Comparison of ENCODE assay signal across 1 cellular context in the genomic region with DNA sequence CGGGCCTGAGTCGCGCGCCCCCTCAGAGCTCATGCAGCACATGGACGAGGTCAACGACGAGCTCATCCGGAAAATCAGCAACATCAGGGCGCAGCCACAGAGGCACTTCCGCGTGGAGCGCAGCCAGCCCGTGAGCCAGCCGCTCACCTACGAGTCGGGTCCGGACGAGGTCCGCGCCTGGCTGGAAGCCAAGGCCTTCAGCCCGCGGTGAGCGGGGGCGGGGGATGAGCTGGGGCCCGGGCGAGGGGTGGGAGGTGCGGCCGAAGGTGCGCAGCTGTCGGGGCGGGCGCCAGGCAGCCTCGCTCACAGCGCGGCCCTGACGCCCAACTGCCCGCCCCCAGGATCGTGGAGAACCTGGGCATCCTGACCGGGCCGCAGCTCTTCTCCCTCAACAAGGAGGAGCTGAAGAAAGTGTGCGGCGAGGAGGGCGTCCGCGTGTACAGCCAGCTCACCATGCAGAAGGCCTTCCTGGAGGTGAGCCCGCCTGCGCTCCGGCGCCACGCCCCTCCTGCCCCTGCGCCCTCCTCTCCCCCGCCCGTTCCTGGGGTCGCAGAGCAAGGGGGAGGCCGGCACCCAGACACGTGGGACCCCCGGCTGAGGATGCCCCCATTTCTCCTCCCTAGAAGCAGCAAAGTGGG.
TF ChIP-seq lines count a peak whose summit lies in the region.

No MANE protein-coding gene starts in this region.

TF ChIP-seq in GM12878, 131 proteins besides CTCF, POLR2A, EP300 and RAD21:
- TF ChIP-seq SPI1 (IDR thresholded peaks at IDR 0.05; ENCODE audit: borderline replicate concordance, insufficient read depth, low read depth, low read length) (peak; percentile 21; the same call in 1 of the 2 replicates), IKZF2 (IDR thresholded peaks at IDR 0.05) (no peak), BHLHE40 (IDR thresholded peaks at IDR 0.05; ENCODE audit: borderline replicate concordance in 1 of 2, low read depth in 2 of 2, low read length in 1 of 2) (peak; percentile 20 to 57; a peak in 1 of 4 replicates), STAT1 (conservative IDR thresholded peaks at IDR 0.05) (no peak), YBX1 (IDR thresholded peaks at IDR 0.05) (no peak), EGR1 (IDR thresholded peaks at IDR 0.05; ENCODE audit: borderline replicate concordance in 1 of 2, low read depth in 2 of 2, low read length in 2 of 2) (peak in 1 of 2 experiments; percentile 86; a peak in 1 of 3 replicates), REST (IDR thresholded peaks at IDR 0.05; ENCODE audit: low read depth, low read length) (no peak), POLR2AphosphoS5 (IDR thresholded peaks at IDR 0.05; ENCODE audit: low read length) (peak; percentile 31; the same call in 1 of the 2 replicates), RAD51 (IDR thresholded peaks at IDR 0.05) (no peak), FOXK2 (IDR thresholded peaks at IDR 0.05) (no peak), ZZZ3 (IDR thresholded peaks at IDR 0.05; ENCODE audit: control insufficient read depth, insufficient read length, low read depth) (no peak), ZNF24 (IDR thresholded peaks at IDR 0.05) (no peak), TCF12 (IDR thresholded peaks at IDR 0.05; ENCODE audit: low read depth, low read length) (no peak), MEF2A (IDR thresholded peaks at IDR 0.05; ENCODE audit: insufficient read depth, low read depth, low read length) (no peak), PRDM15 (CRISPR knock-in tag; IDR thresholded peaks at IDR 0.05) (no peak), BMI1 (IDR thresholded peaks at IDR 0.05; ENCODE audit: borderline replicate concordance) (no peak), NR2C1 (IDR thresholded peaks at IDR 0.05) (no peak), RBBP5 (conservative IDR thresholded peaks at IDR 0.05) (no peak), NFXL1 (IDR thresholded peaks at IDR 0.05; ENCODE audit: borderline replicate concordance) (no peak), BRCA1 (IDR thresholded peaks at IDR 0.05; ENCODE audit: low read depth, low read length) (no peak), SMC3 (IDR thresholded peaks at IDR 0.05; ENCODE audit: borderline replicate concordance, low read length) (no peak), POU2F2 (IDR thresholded peaks at IDR 0.05; ENCODE audit: borderline replicate concordance, low read depth, low read length) (no peak), RCOR1 (conservative IDR thresholded peaks at IDR 0.05; ENCODE audit: low read depth, low read length) (no peak), ASH2L (IDR thresholded peaks at IDR 0.05; ENCODE audit: borderline replicate concordance, low read depth) (no peak), IRF5 (IDR thresholded peaks at IDR 0.05; ENCODE audit: borderline replicate concordance) (no peak), PAX8 (IDR thresholded peaks at IDR 0.05) (no peak), SIN3A (IDR thresholded peaks at IDR 0.05; ENCODE audit: low read depth, low read length) (no peak), CBFB (IDR thresholded peaks at IDR 0.05; ENCODE audit: low read depth) (no peak), ETV6 (conservative IDR thresholded peaks at IDR 0.05 in 1 of 2, IDR thresholded peaks at IDR 0.05 in 1 of 2; ENCODE audit: borderline replicate concordance in 1 of 2, low read depth in 1 of 2) (no peak), IKZF1 (conservative IDR thresholded peaks at IDR 0.05) (peak; percentile 37), CBX3 (IDR thresholded peaks at IDR 0.05; ENCODE audit: borderline replicate concordance, low read depth) (no peak), CBX5 (IDR thresholded peaks at IDR 0.05; ENCODE audit: low read depth) (no peak), EZH2 (IDR thresholded peaks at IDR 0.05; ENCODE audit: borderline replicate concordance, control insufficient read depth, low read depth, low read length) (no peak), RB1 (IDR thresholded peaks at IDR 0.05; ENCODE audit: borderline replicate concordance) (no peak), MLLT1 (IDR thresholded peaks at IDR 0.05) (no peak), MXI1 (IDR thresholded peaks at IDR 0.05; ENCODE audit: low read depth, low read length) (0 out of 2 replicates have a peak, but pooled peaks have one; percentile 46), JUND (IDR thresholded peaks at IDR 0.05; ENCODE audit: low read depth, low read length) (no peak), SMAD5 (IDR thresholded peaks at IDR 0.05; ENCODE audit: low read depth) (no peak), MEF2B (IDR thresholded peaks at IDR 0.05; ENCODE audit: partially characterized antibody, poor library complexity, severe bottlenecking) (no peak), ZNF217 (IDR thresholded peaks at IDR 0.05) (no peak), NR2C2 (IDR thresholded peaks at IDR 0.05; ENCODE audit: borderline replicate concordance, control insufficient read depth, insufficient read length, low read depth) (no peak), SRF (IDR thresholded peaks at IDR 0.05; ENCODE audit: low read depth in 2 of 2, low read length in 2 of 2) (no peak), DPF2 (IDR thresholded peaks at IDR 0.05) (peak; percentile 36; the same call in 1 of the 2 replicates), PAX5 (IDR thresholded peaks at IDR 0.05; ENCODE audit: borderline replicate concordance, low read depth, low read length) (no peak)
- TF ChIP-seq, protein P1, sequence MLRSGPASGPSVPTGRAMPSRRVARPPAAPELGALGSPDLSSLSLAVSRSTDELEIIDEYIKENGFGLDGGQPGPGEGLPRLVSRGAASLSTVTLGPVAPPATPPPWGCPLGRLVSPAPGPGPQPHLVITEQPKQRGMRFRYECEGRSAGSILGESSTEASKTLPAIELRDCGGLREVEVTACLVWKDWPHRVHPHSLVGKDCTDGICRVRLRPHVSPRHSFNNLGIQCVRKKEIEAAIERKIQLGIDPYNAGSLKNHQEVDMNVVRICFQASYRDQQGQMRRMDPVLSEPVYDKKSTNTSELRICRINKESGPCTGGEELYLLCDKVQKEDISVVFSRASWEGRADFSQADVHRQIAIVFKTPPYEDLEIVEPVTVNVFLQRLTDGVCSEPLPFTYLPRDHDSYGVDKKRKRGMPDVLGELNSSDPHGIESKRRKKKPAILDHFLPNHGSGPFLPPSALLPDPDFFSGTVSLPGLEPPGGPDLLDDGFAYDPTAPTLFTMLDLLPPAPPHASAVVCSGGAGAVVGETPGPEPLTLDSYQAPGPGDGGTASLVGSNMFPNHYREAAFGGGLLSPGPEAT (IDR thresholded peaks at IDR 0.05; ENCODE audit: low read depth) = no peak
- TF ChIP-seq, protein P2, sequence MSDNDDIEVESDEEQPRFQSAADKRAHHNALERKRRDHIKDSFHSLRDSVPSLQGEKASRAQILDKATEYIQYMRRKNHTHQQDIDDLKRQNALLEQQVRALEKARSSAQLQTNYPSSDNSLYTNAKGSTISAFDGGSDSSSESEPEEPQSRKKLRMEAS (IDR thresholded peaks at IDR 0.05; ENCODE audit: low read depth, low read length) = 0 out of 2 replicates have a peak, but pooled peaks have one; percentile 16
- TF ChIP-seq, protein P3, sequence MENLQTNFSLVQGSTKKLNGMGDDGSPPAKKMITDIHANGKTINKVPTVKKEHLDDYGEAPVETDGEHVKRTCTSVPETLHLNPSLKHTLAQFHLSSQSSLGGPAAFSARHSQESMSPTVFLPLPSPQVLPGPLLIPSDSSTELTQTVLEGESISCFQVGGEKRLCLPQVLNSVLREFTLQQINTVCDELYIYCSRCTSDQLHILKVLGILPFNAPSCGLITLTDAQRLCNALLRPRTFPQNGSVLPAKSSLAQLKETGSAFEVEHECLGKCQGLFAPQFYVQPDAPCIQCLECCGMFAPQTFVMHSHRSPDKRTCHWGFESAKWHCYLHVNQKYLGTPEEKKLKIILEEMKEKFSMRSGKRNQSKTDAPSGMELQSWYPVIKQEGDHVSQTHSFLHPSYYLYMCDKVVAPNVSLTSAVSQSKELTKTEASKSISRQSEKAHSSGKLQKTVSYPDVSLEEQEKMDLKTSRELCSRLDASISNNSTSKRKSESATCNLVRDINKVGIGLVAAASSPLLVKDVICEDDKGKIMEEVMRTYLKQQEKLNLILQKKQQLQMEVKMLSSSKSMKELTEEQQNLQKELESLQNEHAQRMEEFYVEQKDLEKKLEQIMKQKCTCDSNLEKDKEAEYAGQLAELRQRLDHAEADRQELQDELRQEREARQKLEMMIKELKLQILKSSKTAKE (IDR thresholded peaks at IDR 0.05; ENCODE audit: low read depth, poor library complexity, severe bottlenecking) = no peak
- TF ChIP-seq, protein P4, sequence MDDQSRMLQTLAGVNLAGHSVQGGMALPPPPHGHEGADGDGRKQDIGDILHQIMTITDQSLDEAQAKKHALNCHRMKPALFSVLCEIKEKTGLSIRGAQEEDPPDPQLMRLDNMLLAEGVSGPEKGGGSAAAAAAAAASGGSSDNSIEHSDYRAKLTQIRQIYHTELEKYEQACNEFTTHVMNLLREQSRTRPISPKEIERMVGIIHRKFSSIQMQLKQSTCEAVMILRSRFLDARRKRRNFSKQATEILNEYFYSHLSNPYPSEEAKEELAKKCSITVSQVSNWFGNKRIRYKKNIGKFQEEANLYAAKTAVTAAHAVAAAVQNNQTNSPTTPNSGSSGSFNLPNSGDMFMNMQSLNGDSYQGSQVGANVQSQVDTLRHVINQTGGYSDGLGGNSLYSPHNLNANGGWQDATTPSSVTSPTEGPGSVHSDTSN (IDR thresholded peaks at IDR 0.05; ENCODE audit: insufficient replicate concordance, low read depth, low read length) = no peak
